Comparison of ENCODE assay signal across 24 cellular contexts in genomic region chr6:43412541-43412940, GRCh38. TPM values are rescaled to one million over a fixed set of nuclear protein-coding genes. Genes with fewer than 3 reads are reported as not detected.
DNase-seq lines count a peak whose midpoint lies in the region; ATAC-seq, FAIRE-seq and TF ChIP-seq lines count a peak whose summit lies in the region.
"Had no signal": no experiment of that assay in that cellular context is flagged by ENCODE, and none has a peak within 500 bp of the region (broad histone marks: within the 10 kb centered on the region; RNA-seq: fewer than 3 reads in every experiment).

No MANE protein-coding gene starts in this region.

- H2BK120ac ChIP-seq in H1 (replicated peaks; ENCODE audit: low read depth, low read length) = no peak overlapping the region

- H3K9ac ChIP-seq in H1 (replicated peaks in 1 of 4; ENCODE audit: extremely low read depth in 1 of 4, low read depth in 3 of 4, low read length in 3 of 4) = no peak overlapping the region
- H3K9ac ChIP-seq: BLaER1 treated with 17β-estradiol and CSF1 and Interleukin-3, amounts not matched to agents 10 nM and 100 nM had no signal

- H3K27me3 ChIP-seq in H1 (replicated peaks in 1 of 4; ENCODE audit: control insufficient read depth in 3 of 4, extremely low read depth in 1 of 4, insufficient read depth in 3 of 4, low read length in 3 of 4) = no peaks in the 10 kb centered on the region; a peak in 1 of 7 replicates
- no peaks in the 10 kb centered on the region for H3K27me3 ChIP-seq in upper lobe of right lung
- no peaks in the 10 kb centered on the region for H3K27me3 ChIP-seq in prostate gland (replicated peaks; ENCODE audit: insufficient read depth)
- H3K27me3 ChIP-seq: BLaER1 treated with 17β-estradiol and CSF1 and Interleukin-3, amounts not matched to agents 10 nM and 100 nM had no signal

- no peak overlapping the region for H3K27ac Mint-ChIP-seq in natural killer cell treated with Interleukin-12 subunit alpha and Interleukin-12 subunit beta and Interleukin-15 and Interleukin-18, amount 100 ng/mL, for 72 hours
- H3K27ac Mint-ChIP-seq in natural killer cell = no peak overlapping the region
- no peak overlapping the region for H3K27ac Mint-ChIP-seq in naive thymus-derived CD8-positive, alpha-beta T cell
- H3K27ac Mint-ChIP-seq: B cell; CD4-positive, alpha-beta T cell; CD8-positive, alpha-beta T cell had no signal

- no peaks in the 10 kb centered on the region for H3K79me1 ChIP-seq in H1 (ENCODE audit: low read depth, low read length)

- no peaks in the 10 kb centered on the region for H3K23me2 ChIP-seq in H1 (ENCODE audit: low read depth, low read length)

- no peaks in the 10 kb centered on the region for H4K20me1 ChIP-seq in H1 (replicated peaks in 1 of 2; ENCODE audit: control insufficient read depth in 1 of 2, insufficient read depth in 2 of 2, low read length in 2 of 2)
- H4K20me1 ChIP-seq: BLaER1 treated with 17β-estradiol and CSF1 and Interleukin-3, amounts not matched to agents 10 nM and 100 nM had no signal

- H3K4me1 Mint-ChIP-seq in natural killer cell treated with Interleukin-12 subunit alpha and Interleukin-12 subunit beta and Interleukin-15 and Interleukin-18, amount 100 ng/mL, for 72 hours (ENCODE audit: low read depth in 2 of 2) = peaks cover 0 to 5% of the 10 kb centered on the region in 2 donors
- no peaks in the 10 kb centered on the region for H3K4me1 Mint-ChIP-seq in natural killer cell
- H3K4me1 Mint-ChIP-seq in naive thymus-derived CD8-positive, alpha-beta T cell = no peaks in the 10 kb centered on the region
- H3K4me1 Mint-ChIP-seq: B cell had no signal

- WGBS in H1 (ENCODE audit: extremely low coverage in 1 of 2, insufficient coverage in 1 of 2, insufficient read length in 1 of 2, insufficient replicate concordance in 2 of 2, low coverage in 1 of 2, low lambda C conversion rate in 2 of 2, missing lambda C conversion rate in 1 of 2), 2 experiments = 74% methylated on average over 4 of the region's 5 CpGs; no CpG with 5 or more reads in 1 of the 2 experiments
- WGBS in prostate gland = 86% methylated on average over 5 of the region's 5 CpGs

- H4K8ac ChIP-seq in H1 (ENCODE audit: extremely low read depth, insufficient read depth, low read length) = peak overlapping the region; percentile 25; the same call in 1 of the 2 replicates

- ATAC-seq in natural killer cell treated with Interleukin-12 subunit alpha and Interleukin-12 subunit beta and Interleukin-15 and Interleukin-18, amount 100 ng/mL, for 72 hours = peak; percentile 20 to 32
- ATAC-seq in natural killer cell (no peak), omental fat pad (ENCODE audit: low FRiP score) (peak; percentile 41), upper lobe of right lung (peak; percentile 9)
- no peak for ATAC-seq in naive thymus-derived CD8-positive, alpha-beta T cell
- ATAC-seq: A549; CD8-positive, alpha-beta T cell had no signal

- TF ChIP-seq EP300 in H1 (IDR thresholded peaks at IDR 0.05; ENCODE audit: borderline replicate concordance in 1 of 2, low read depth in 2 of 2, low read length in 2 of 2) = no peak

- H3K9me3 Mint-ChIP-seq in natural killer cell treated with Interleukin-12 subunit alpha and Interleukin-12 subunit beta and Interleukin-15 and Interleukin-18, amount 100 ng/mL, for 72 hours = no peaks in the 10 kb centered on the region
- H3K9me3 Mint-ChIP-seq in natural killer cell = no peaks in the 10 kb centered on the region
- no peaks in the 10 kb centered on the region for H3K9me3 Mint-ChIP-seq in naive thymus-derived CD8-positive, alpha-beta T cell
- H3K9me3 Mint-ChIP-seq: CD4-positive, alpha-beta T cell; CD8-positive, alpha-beta T cell had no signal

- no peak overlapping the region for H3K4ac ChIP-seq in H1 (replicated peaks; ENCODE audit: insufficient read length, low read depth, low read length)

- H3K27ac ChIP-seq in H1 (ENCODE audit: low read depth, low read length) (no peak overlapping the region), upper lobe of right lung (no peak overlapping the region), prostate gland (no peak overlapping the region)
- H3K27ac ChIP-seq: A549; BLaER1 treated with 17β-estradiol and CSF1 and Interleukin-3, amounts not matched to agents 10 nM and 100 nM; C4-2B had no signal

- FAIRE-seq in H1 (lab: Jason Lieb, UNC) = no peak
- FAIRE-seq: A549, D721Med, G401.6, GM12891, GM19239 had no signal

- no peak overlapping the region for H3K14ac ChIP-seq in H1 (ENCODE audit: insufficient read length)

- TF ChIP-seq POLR2A in H1 (IDR thresholded peaks at IDR 0.05; ENCODE audit: control extremely low read depth in 1 of 2, low read depth in 2 of 2, low read length in 2 of 2) (no peak), prostate gland (IDR thresholded peaks at IDR 0.05) (no peak)

- no peak overlapping the region for H2BK20ac ChIP-seq in H1 (ENCODE audit: low read length)

- H2AFZ ChIP-seq in H1 (ENCODE audit: low read length) = no peak overlapping the region

- no peak overlapping the region for H2AK5ac ChIP-seq in H1 (ENCODE audit: low read depth, low read length)

- H2BK5ac ChIP-seq in H1 (ENCODE audit: low read depth, low read length) = no peak overlapping the region

- H3K56ac ChIP-seq in H1 (replicated peaks; ENCODE audit: insufficient read length, low read depth, low read length) = no peak overlapping the region

- no peak overlapping the region for H2BK15ac ChIP-seq in H1 (ENCODE audit: low read length)

- intact Hi-C loops in natural killer cell (cut with micrococcal nuclease) (no loop called here), upper lobe of right lung (cut with DNase I) (no loop called here), prostate gland (cut with DNase I) (no loop called here)

- H3K36me3 Mint-ChIP-seq in natural killer cell treated with Interleukin-12 subunit alpha and Interleukin-12 subunit beta and Interleukin-15 and Interleukin-18, amount 100 ng/mL, for 72 hours = no peaks in the 10 kb centered on the region
- H3K36me3 Mint-ChIP-seq in natural killer cell = no peaks in the 10 kb centered on the region
- no peaks in the 10 kb centered on the region for H3K36me3 Mint-ChIP-seq in naive thymus-derived CD8-positive, alpha-beta T cell
- H3K36me3 Mint-ChIP-seq: CD8-positive, alpha-beta T cell had no signal

- H3K4me3 Mint-ChIP-seq in natural killer cell treated with Interleukin-12 subunit alpha and Interleukin-12 subunit beta and Interleukin-15 and Interleukin-18, amount 100 ng/mL, for 72 hours = no peak overlapping the region
- no peak overlapping the region for H3K4me3 Mint-ChIP-seq in natural killer cell
- H3K4me3 Mint-ChIP-seq in naive thymus-derived CD8-positive, alpha-beta T cell = no peak overlapping the region
- H3K4me3 Mint-ChIP-seq: B cell; CD4-positive, alpha-beta T cell; CD8-positive, alpha-beta T cell had no signal

- H3K4me2 ChIP-seq in H1 (ENCODE audit: insufficient read depth in 1 of 2, low read depth in 2 of 2, low read length in 2 of 2) = no peak overlapping the region
- H3K4me2 ChIP-seq: A549; BLaER1 treated with 17β-estradiol and CSF1 and Interleukin-3, amounts not matched to agents 10 nM and 100 nM had no signal

- no peaks in the 10 kb centered on the region for H3K79me2 ChIP-seq in H1 (ENCODE audit: control insufficient read depth in 1 of 2, insufficient read depth in 2 of 2, low read length in 2 of 2)

- H3K4me1 ChIP-seq in H1 (replicated peaks in 1 of 4; ENCODE audit: control insufficient read depth in 3 of 4, insufficient read depth in 4 of 4, low read length in 3 of 4) = no peaks in the 10 kb centered on the region
- H3K4me1 ChIP-seq in upper lobe of right lung = no peaks in the 10 kb centered on the region
- no peaks in the 10 kb centered on the region for H3K4me1 ChIP-seq in prostate gland (replicated peaks)
- H3K4me1 ChIP-seq: A549; BLaER1 treated with 17β-estradiol and CSF1 and Interleukin-3, amounts not matched to agents 10 nM and 100 nM; Caco-2 had no signal

- H3K36me3 ChIP-seq in H1 (ENCODE audit: control insufficient read depth in 2 of 4, insufficient read depth in 4 of 4, low read length in 3 of 4) (no peaks in the 10 kb centered on the region), upper lobe of right lung (no peaks in the 10 kb centered on the region), prostate gland (no peaks in the 10 kb centered on the region)
- H3K36me3 ChIP-seq: BLaER1 treated with 17β-estradiol and CSF1 and Interleukin-3, amounts not matched to agents 10 nM and 100 nM had no signal

- TF ChIP-seq CTCF in natural killer cell (IDR thresholded peaks at IDR 0.05) (no peak), H1 (IDR thresholded peaks at IDR 0.05; ENCODE audit: control extremely low read depth in 1 of 3, insufficient read depth in 1 of 3, low read depth in 1 of 3, low read length in 3 of 3) (no peak), omental fat pad (IDR thresholded peaks at IDR 0.05) (no peak), upper lobe of right lung (IDR thresholded peaks at IDR 0.05) (no peak), prostate gland (IDR thresholded peaks at IDR 0.05) (no peak)

- POLR2A ChIA-PET in H1 (lab: Charles Lee; ENCODE audit: partially characterized antibody) = no interaction called here
- POLR2A ChIA-PET in naive thymus-derived CD8-positive, alpha-beta T cell (lab: Charles Lee) = no interaction called here

- no peak overlapping the region for H2BK12ac ChIP-seq in H1 (ENCODE audit: low read depth, low read length)

- H3K27me3 Mint-ChIP-seq in natural killer cell treated with Interleukin-12 subunit alpha and Interleukin-12 subunit beta and Interleukin-15 and Interleukin-18, amount 100 ng/mL, for 72 hours = peaks cover 3 to 27% of the 10 kb centered on the region in 2 donors
- H3K27me3 Mint-ChIP-seq in natural killer cell (ENCODE audit: low read depth in 2 of 2) = peaks cover 11% of the 10 kb centered on the region in 2 donors
- peaks cover 4 to 18% (median 8%) of the 10 kb centered on the region in 5 donors for H3K27me3 Mint-ChIP-seq in naive thymus-derived CD8-positive, alpha-beta T cell

- H3K9me3 ChIP-seq in H1 (ENCODE audit: insufficient read depth in 2 of 2, low read depth in 1 of 2, low read length in 1 of 2) (no peaks in the 10 kb centered on the region), upper lobe of right lung (no peaks in the 10 kb centered on the region), prostate gland (no peaks in the 10 kb centered on the region)
- H3K9me3 ChIP-seq: A549, Caco-2 had no signal

- H4K91ac ChIP-seq in H1 (replicated peaks; ENCODE audit: insufficient read length, low read length) = no peak overlapping the region

- no peak for DNase-seq in natural killer cell treated with Interleukin-12 subunit alpha and Interleukin-12 subunit beta and Interleukin-15 and Interleukin-18, amount 100 ng/mL, for 72 hours (ENCODE audit: low spot score)
- DNase-seq in natural killer cell (no peak), H1 (ENCODE audit: low read depth in 1 of 2, low spot score in 2 of 2) (no peak), omental fat pad (ENCODE audit: low spot score) (no peak), upper lobe of right lung (no peak), prostate gland (ENCODE audit: low spot score) (no peak), A172 (ENCODE audit: low spot score) (no peak)
- DNase-seq in naive thymus-derived CD8-positive, alpha-beta T cell = no peak
- DNase-seq: 8988T; AML-193; Caco-2; Calu3; CD4-positive, alpha-beta T cell; CD8-positive, alpha-beta T cell; DMS79 treated with DMSO at 0.1 percent for 48 hours; GF-D8 had no signal

- no peak overlapping the region for H3K4me3 ChIP-seq in H1 (ENCODE audit: extremely low read depth in 1 of 4, insufficient read depth in 2 of 4, low read depth in 3 of 4, low read length in 4 of 4)
- H3K4me3 ChIP-seq in upper lobe of right lung = no peak overlapping the region
- H3K4me3 ChIP-seq in prostate gland = no peak overlapping the region
- H3K4me3 ChIP-seq: A549; BLaER1 treated with 17β-estradiol and CSF1 and Interleukin-3, amounts not matched to agents 10 nM and 100 nM had no signal

- H4K5ac ChIP-seq in H1 (ENCODE audit: insufficient read length, low read depth, low read length) = no peak overlapping the region

- H3K23ac ChIP-seq in H1 (ENCODE audit: insufficient read length) = no peak overlapping the region

- TF ChIP-seq RAD21 in H1 (IDR thresholded peaks at IDR 0.05 in 1 of 2, conservative IDR thresholded peaks at IDR 0.05 in 1 of 2; ENCODE audit: low read depth in 2 of 2, low read length in 2 of 2) = no peak

- no peak overlapping the region for H3K18ac ChIP-seq in H1 (ENCODE audit: extremely low read depth, low read length)

- CTCF ChIA-PET in H1 (lab: Charles Lee; ENCODE audit: partially characterized antibody) = interaction anchor here (1.1 to 1.7 kb wide), 5 partner anchors 10 to 752 kb away, joined by 3 to 6 read pairs (median 3); partner anchors contain the start of gene ABCC10

RNA-seq across cellular contexts. Expression of gene ABCC10, which starts 14.8 kb away (rescaled TPM):
- 10 to 100 TPM; 41.8 to 82.9 TPM for total RNA-seq in natural killer cell treated with Interleukin-12 subunit alpha and Interleukin-12 subunit beta and Interleukin-15 and Interleukin-18, amount 100 ng/mL, for 72 hours
- total RNA-seq in natural killer cell (10 to 100 TPM; 74.6 to 90.5 (median 81.9) TPM), omental fat pad (10 to 100 TPM; 11.5 to 21.9 (median 14.2) TPM), upper lobe of right lung (30.0 TPM), prostate gland (10 to 100 TPM; 18.0 to 38.1 TPM)
- 21.0 and 24.6 TPM in 2 replicates for total RNA-seq in H1 (2021; fragmentation: NEBNext Ultra II Directional; extraction: Animal tissue kit (Norgen Biotek cat#: 25700))
- 15.5 and 22.3 TPM in 2 replicates for polyA plus RNA-seq in H1 (2011; rRNA removed)
- polyA plus RNA-seq in H1 (2011; cell fraction: cytosol; rRNA removed) = 13.9 TPM
- polyA plus RNA-seq in H1 (2011; cell fraction: nucleus; rRNA removed) = 52.6 TPM
- polyA plus RNA-seq in H1 (2012, experiment 1 of 2) = 15.1 to 19.4 TPM (median 15.8 TPM) in 4 replicates
- 16.5 TPM for polyA plus RNA-seq in H1 (2012, experiment 2 of 2)
- polyA plus RNA-seq in H1 (2013, experiment 1 of 2) = 20.3 TPM
- polyA plus RNA-seq in H1 (2013, experiment 2 of 2) = 19.2 TPM
- 10.9 and 14.8 TPM in 2 replicates for polyA minus RNA-seq in H1 (2011; rRNA and poly(A)+ RNA removed)
- polyA minus RNA-seq in H1 (2011; cell fraction: cytosol; rRNA and poly(A)+ RNA removed) = 11.5 TPM
- 25.2 TPM for polyA minus RNA-seq in H1 (2011; cell fraction: nucleus; rRNA and poly(A)+ RNA removed)
- 10 to 100 TPM; 67.2 to 72.6 TPM for total RNA-seq in naive thymus-derived CD8-positive, alpha-beta T cell
- polyA plus RNA-seq in naive thymus-derived CD8-positive, alpha-beta T cell = 10 to 100 TPM in 2 of 3 donors, 1 to 10 TPM in 1; 9.6 to 15.9 (median 10.6) TPM
- 11.1 and 13.9 TPM in 2 replicates for total RNA-seq in A172 (2014; rRNA removed; shearing (Covaris generic))

RNA-seq across cellular contexts. Expression of gene DLK2, which starts 42.8 kb away (rescaled TPM):
- total RNA-seq in natural killer cell treated with Interleukin-12 subunit alpha and Interleukin-12 subunit beta and Interleukin-15 and Interleukin-18, amount 100 ng/mL, for 72 hours = under 1 TPM in 1 of 2 donors, not detected in 1; 0.14 TPM
- total RNA-seq in natural killer cell (not detected), omental fat pad (1 to 10 TPM in 3 of 4 donors, not detected in 1; 1.1 to 1.5 (median 1.2) TPM), upper lobe of right lung (0.23 TPM), prostate gland (10 to 100 TPM; 13.5 to 46.1 TPM)
- 0.37 and 0.67 TPM in 2 replicates for total RNA-seq in H1 (2021; fragmentation: NEBNext Ultra II Directional; extraction: Animal tissue kit (Norgen Biotek cat#: 25700))
- 0.80 and 1.6 TPM in 2 replicates for polyA plus RNA-seq in H1 (2011; rRNA removed)
- 1.0 TPM for polyA plus RNA-seq in H1 (2011; cell fraction: cytosol; rRNA removed)
- polyA plus RNA-seq in H1 (2011; cell fraction: nucleus; rRNA removed) = 1.2 TPM
- 0.25 to 0.88 TPM (median 0.55 TPM) in 4 replicates for polyA plus RNA-seq in H1 (2012, experiment 1 of 2)
- polyA plus RNA-seq in H1 (2012, experiment 2 of 2) = 1.2 TPM
- polyA plus RNA-seq in H1 (2013, experiment 1 of 2) = 0.47 TPM
- 0.37 TPM for polyA plus RNA-seq in H1 (2013, experiment 2 of 2)
- polyA minus RNA-seq in H1 (2011; rRNA and poly(A)+ RNA removed) = 0.15 and 0.22 TPM in 2 replicates
- not detected for polyA minus RNA-seq in H1 (2011; cell fraction: cytosol; rRNA and poly(A)+ RNA removed)
- not detected for polyA minus RNA-seq in H1 (2011; cell fraction: nucleus; rRNA and poly(A)+ RNA removed)
- 1 to 10 TPM in 1 of 2 experiments, under 1 TPM in 1; 0.71 to 1.2 TPM for total RNA-seq in naive thymus-derived CD8-positive, alpha-beta T cell
- polyA plus RNA-seq in naive thymus-derived CD8-positive, alpha-beta T cell = 1 to 10 TPM in 1 of 3 donors, under 1 TPM in 1, not detected in 1; 0.22 to 1.2 TPM
- total RNA-seq in A172 (2014; rRNA removed; shearing (Covaris generic)) = 0.81 and 3.0 TPM in 2 replicates
- total RNA-seq: B cell had no signal

RNA-seq across cellular contexts. Expression of gene ZNF318, which starts 43.1 kb away (rescaled TPM):
- total RNA-seq in natural killer cell treated with Interleukin-12 subunit alpha and Interleukin-12 subunit beta and Interleukin-15 and Interleukin-18, amount 100 ng/mL, for 72 hours = 10 to 100 TPM in 1 of 2 donors, 1 to 10 TPM in 1; 6.4 to 11.3 TPM
- total RNA-seq in natural killer cell = 10 to 100 TPM; 34.6 to 45.9 (median 43.0) TPM
- 22.1 and 22.3 TPM in 2 replicates for total RNA-seq in H1 (2021; fragmentation: NEBNext Ultra II Directional; extraction: Animal tissue kit (Norgen Biotek cat#: 25700))
- polyA plus RNA-seq in H1 (2011; rRNA removed) = 10.2 and 11.1 TPM in 2 replicates
- 10.2 TPM for polyA plus RNA-seq in H1 (2011; cell fraction: cytosol; rRNA removed)
- polyA plus RNA-seq in H1 (2011; cell fraction: nucleus; rRNA removed) = 27.1 TPM
- polyA plus RNA-seq in H1 (2012, experiment 1 of 2) = 8.5 to 12.2 TPM (median 10.9 TPM) in 4 replicates
- 1.4 TPM for polyA plus RNA-seq in H1 (2012, experiment 2 of 2)
- polyA plus RNA-seq in H1 (2013, experiment 1 of 2) = 13.6 TPM
- polyA plus RNA-seq in H1 (2013, experiment 2 of 2) = 12.2 TPM
- polyA minus RNA-seq in H1 (2011; rRNA and poly(A)+ RNA removed) = 29.7 and 32.2 TPM in 2 replicates
- polyA minus RNA-seq in H1 (2011; cell fraction: cytosol; rRNA and poly(A)+ RNA removed) = 14.8 TPM
- polyA minus RNA-seq in H1 (2011; cell fraction: nucleus; rRNA and poly(A)+ RNA removed) = 19.5 TPM
- 10 to 100 TPM in 3 of 4 donors, 1 to 10 TPM in 1; 9.2 to 15.8 (median 12.7) TPM for total RNA-seq in omental fat pad
- total RNA-seq in upper lobe of right lung = 16.4 TPM
- 10 to 100 TPM; 15.1 to 41.6 TPM for total RNA-seq in prostate gland
- total RNA-seq in naive thymus-derived CD8-positive, alpha-beta T cell = 10 to 100 TPM; 34.4 to 35.0 TPM
- 1 to 10 TPM; 3.4 to 7.0 (median 5.7) TPM for polyA plus RNA-seq in naive thymus-derived CD8-positive, alpha-beta T cell
- 7.7 and 11.0 TPM in 2 replicates for total RNA-seq in A172 (2014; rRNA removed; shearing (Covaris generic))

Comparison
In these comparisons a context has a peak if more than half of its experiments do, and no peak if none do; other contexts are left out.
1. ATAC-seq: peak in natural killer cell treated with Interleukin-12 subunit alpha and Interleukin-12 subunit beta and Interleukin-15 and Interleukin-18, amount 100 ng/mL, for 72 hours (2 of 2), omental fat pad (single experiment) and upper lobe of right lung (single experiment); none in natural killer cell (0 of 3) and naive thymus-derived CD8-positive, alpha-beta T cell (0 of 2).